Comparison of ENCODE assay signal across 8 cellular contexts in the genomic region with DNA sequence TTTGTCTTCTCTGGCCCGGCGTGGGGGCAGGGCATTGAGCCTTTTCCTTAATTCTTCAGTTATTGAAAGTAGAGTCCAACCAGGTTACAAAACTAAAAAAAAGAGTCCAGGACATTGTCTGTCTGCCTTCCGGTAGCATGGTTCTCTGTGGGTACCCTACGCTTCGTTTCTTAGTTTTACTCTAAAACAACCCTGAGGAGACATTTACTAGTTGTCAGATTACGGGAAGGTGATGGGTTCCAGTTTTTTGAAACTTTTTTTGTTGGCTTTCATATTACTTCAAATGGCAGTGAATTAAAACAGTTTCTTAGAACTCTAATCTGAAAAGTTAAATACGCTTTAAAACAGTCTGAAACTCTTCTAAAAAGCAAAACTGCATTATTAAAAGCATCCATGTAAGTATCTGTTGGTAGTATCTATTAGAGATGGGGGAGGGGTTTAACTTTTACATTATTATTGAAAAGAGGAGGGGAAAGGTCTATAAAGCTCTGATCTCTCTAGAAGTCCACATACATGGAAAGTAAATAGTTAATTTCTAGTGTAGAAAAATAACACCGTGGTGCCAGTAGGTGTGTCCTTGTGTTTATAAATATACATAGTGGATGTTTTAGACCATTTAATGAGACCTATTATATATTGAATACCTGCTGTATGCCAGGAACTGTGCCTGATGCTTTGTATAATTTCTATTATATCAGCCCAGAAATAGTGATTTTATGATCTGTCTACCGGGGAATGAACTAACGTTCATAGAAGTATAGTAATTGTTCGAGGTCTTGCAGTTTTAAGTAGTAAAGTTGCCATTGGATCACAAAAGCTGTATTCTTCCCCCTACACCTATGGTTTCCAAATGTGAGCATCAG. TPM values are rescaled to one million over a fixed set of nuclear protein-coding genes. Genes with fewer than 3 reads are reported as not detected.
A peak's percentile ranks its signal among the peaks of the same experiment; 100 is the strongest.
DNase-seq lines count a peak whose midpoint lies in the region; ATAC-seq lines count a peak whose summit lies in the region.

No MANE protein-coding gene starts in this region.

- ATAC-seq in right cardiac atrium (peak in 1 of 2 donors; percentile 3), HG02642 (IDR thresholded peaks at IDR 0.05; ENCODE audit: poor library complexity, unreplicated experiment) (no peak)

- peak overlapping the region; percentile 99 for H3K27ac ChIP-seq in HUES48 (ENCODE audit: low read depth, low read length)
- peak overlapping the region; percentile 96 for H3K27ac ChIP-seq in right cardiac atrium (ENCODE audit: low read length)
- H3K27ac ChIP-seq in skeletal muscle tissue (ENCODE audit: low read depth, low read length), result peak overlapping the region; percentile 100

- H3K36me3 Mint-ChIP-seq in activated T-helper 1 cell treated with anti-CD3 and anti-CD28 coated beads, Interleukin-12 subunit alpha, Interleukin-12 subunit beta, Interleukin-2, Interleukin-4 antibody, amounts not matched to agents 30 ng/mL and 10 ng/mL and 1 ng/mL, durations not matched to agents 14 hours and 24 hours and 36 hours (ENCODE audit: low read depth), result peaks cover 27% of the 10 kb centered on the region

- peaks cover 26% of the 10 kb centered on the region for H3K4me1 Mint-ChIP-seq in activated T-helper 1 cell treated with anti-CD3 and anti-CD28 coated beads, Interleukin-12 subunit alpha, Interleukin-12 subunit beta, Interleukin-2, Interleukin-4 antibody, amounts not matched to agents 30 ng/mL and 10 ng/mL and 1 ng/mL, durations not matched to agents 14 hours and 24 hours and 36 hours (ENCODE audit: low read depth)

- H3K27ac Mint-ChIP-seq in activated T-helper 1 cell treated with anti-CD3 and anti-CD28 coated beads, Interleukin-12 subunit alpha, Interleukin-12 subunit beta, Interleukin-2, Interleukin-4 antibody, amounts not matched to agents 30 ng/mL and 10 ng/mL and 1 ng/mL, durations not matched to agents 14 hours and 24 hours and 36 hours, result peak overlapping the region; percentile 99

- intact Hi-C loops in activated T-helper 1 cell treated with anti-CD3 and anti-CD28 coated beads, Interleukin-12 subunit alpha, Interleukin-12 subunit beta, Interleukin-2, Interleukin-4 antibody, amounts not matched to agents 30 ng/mL and 10 ng/mL and 1 ng/mL, durations not matched to agents 14 hours and 24 hours and 36 hours (cut with micrococcal nuclease), result loop anchor here (1.0 to 10.0 kb wide), 5 partner anchors 29 to 388 kb away; a partner anchor contains a TSS
- intact Hi-C loops in right cardiac atrium (cut with DNase I), result loop anchor here in 2 of 4 donors (5.0 kb wide), 1 partner anchor 37 kb away; a partner anchor contains a TSS

- H3K4me1 ChIP-seq in HUES48 (ENCODE audit: control insufficient read depth, insufficient read depth, low read length), result peaks cover 37% of the 10 kb centered on the region
- peaks cover 5% of the 10 kb centered on the region for H3K4me1 ChIP-seq in right cardiac atrium (ENCODE audit: control insufficient read depth, insufficient read depth, low read length)
- peaks cover 24 to 31% (median 27%) of the 10 kb centered on the region in 3 donors for H3K4me1 ChIP-seq in skeletal muscle tissue (ENCODE audit: control insufficient read depth in 3 of 3, insufficient read depth in 3 of 3, low read length in 3 of 3)

- DNase-seq in CD1c-positive myeloid dendritic cell (ENCODE audit: extremely low spot score), result peak; percentile 50
- DNase-seq in activated T-helper 1 cell treated with anti-CD3 and anti-CD28 coated beads, Interleukin-12 subunit alpha, Interleukin-12 subunit beta, Interleukin-2, Interleukin-4 antibody, amounts not matched to agents 30 ng/mL and 10 ng/mL and 1 ng/mL, durations not matched to agents 14 hours and 24 hours and 36 hours (ENCODE audit: low spot score), result no peak
- no peak for DNase-seq in right cardiac atrium
- no peak for DNase-seq in ecto neural progenitor cell (ENCODE audit: low spot score)
- DNase-seq in activated CD8-positive, alpha-beta memory T cell treated with anti-CD3 and anti-CD28 coated beads, Interleukin-2, amount 50 U/mL, for 4 hours, result no peak

- no peaks in the 10 kb centered on the region for H3K27me3 Mint-ChIP-seq in activated T-helper 1 cell treated with anti-CD3 and anti-CD28 coated beads, Interleukin-12 subunit alpha, Interleukin-12 subunit beta, Interleukin-2, Interleukin-4 antibody, amounts not matched to agents 30 ng/mL and 10 ng/mL and 1 ng/mL, durations not matched to agents 14 hours and 24 hours and 36 hours (ENCODE audit: insufficient read depth)

- H3K36me3 ChIP-seq in HUES48 (ENCODE audit: control insufficient read depth, insufficient read depth, low read length) (no peaks in the 10 kb centered on the region), skeletal muscle tissue (ENCODE audit: control insufficient read depth in 3 of 3, insufficient read depth in 3 of 3, low read length in 3 of 3) (peaks cover 0 to 2% (median 0%) of the 10 kb centered on the region in 3 donors)

- no peaks in the 10 kb centered on the region for H3K9me3 ChIP-seq in HUES48 (ENCODE audit: control insufficient read depth, insufficient read depth, low read length)
- H3K9me3 ChIP-seq in right cardiac atrium (ENCODE audit: control insufficient read depth, low read length), result no peaks in the 10 kb centered on the region
- no peaks in the 10 kb centered on the region for H3K9me3 ChIP-seq in skeletal muscle tissue (ENCODE audit: control insufficient read depth in 3 of 3, low read length in 3 of 3)

- under 1% methylated on average over 11 of the region's 11 CpGs for WGBS in right cardiac atrium

- H3K9ac ChIP-seq in HUES48 (ENCODE audit: low read depth, low read length) (peak overlapping the region; percentile 99), skeletal muscle tissue (ENCODE audit: low read depth in 1 of 3, low read length in 3 of 3) (peak overlapping the region; percentile 95 to 100 (median 100))

- H3K4me3 ChIP-seq in HUES48 (ENCODE audit: low read depth, low read length), result peak overlapping the region; percentile 97
- H3K4me3 ChIP-seq in right cardiac atrium (ENCODE audit: low read length), result peak overlapping the region; percentile 86
- H3K4me3 ChIP-seq in skeletal muscle tissue (ENCODE audit: low read length in 3 of 3), result peak overlapping the region; percentile 87 to 91 (median 91)

- H3K4me3 Mint-ChIP-seq in activated T-helper 1 cell treated with anti-CD3 and anti-CD28 coated beads, Interleukin-12 subunit alpha, Interleukin-12 subunit beta, Interleukin-2, Interleukin-4 antibody, amounts not matched to agents 30 ng/mL and 10 ng/mL and 1 ng/mL, durations not matched to agents 14 hours and 24 hours and 36 hours, result no peak overlapping the region

- H3K9me3 Mint-ChIP-seq in activated T-helper 1 cell treated with anti-CD3 and anti-CD28 coated beads, Interleukin-12 subunit alpha, Interleukin-12 subunit beta, Interleukin-2, Interleukin-4 antibody, amounts not matched to agents 30 ng/mL and 10 ng/mL and 1 ng/mL, durations not matched to agents 14 hours and 24 hours and 36 hours, result no peaks in the 10 kb centered on the region

- H3K27me3 ChIP-seq in HUES48 (ENCODE audit: control insufficient read depth, insufficient read depth, low read length) (no peaks in the 10 kb centered on the region), right cardiac atrium (ENCODE audit: control insufficient read depth, insufficient read depth) (no peaks in the 10 kb centered on the region), skeletal muscle tissue (ENCODE audit: control insufficient read depth in 3 of 3, insufficient read depth in 3 of 3, low read length in 3 of 3) (no peaks in the 10 kb centered on the region)

RNA-seq across cellular contexts. Expression of a gene that starts 2.3 kb away (rescaled TPM):
- 14.1 and 14.2 TPM in 2 replicates for total RNA-seq in activated T-helper 1 cell treated with anti-CD3 and anti-CD28 coated beads, Interleukin-12 subunit alpha, Interleukin-12 subunit beta, Interleukin-2, Interleukin-4 antibody, amounts not matched to agents 30 ng/mL and 10 ng/mL and 1 ng/mL, durations not matched to agents 14 hours and 24 hours and 36 hours
- total RNA-seq in right cardiac atrium (10 to 100 TPM; 11.4 to 13.6 (median 13.1) TPM), skeletal muscle tissue (10.4 TPM)
- 3.9 TPM for polyA plus RNA-seq in right cardiac atrium

RNA-seq across cellular contexts. Expression of a gene that starts 38.2 kb away (rescaled TPM):
- total RNA-seq in activated T-helper 1 cell treated with anti-CD3 and anti-CD28 coated beads, Interleukin-12 subunit alpha, Interleukin-12 subunit beta, Interleukin-2, Interleukin-4 antibody, amounts not matched to agents 30 ng/mL and 10 ng/mL and 1 ng/mL, durations not matched to agents 14 hours and 24 hours and 36 hours, result 20.1 and 22.3 TPM in 2 replicates
- 10 to 100 TPM; 13.9 to 15.3 (median 14.8) TPM for total RNA-seq in right cardiac atrium
- polyA plus RNA-seq in right cardiac atrium, result 18.2 TPM
- total RNA-seq in skeletal muscle tissue, result 57.9 TPM
